Comparison of ENCODE assay signal across 18 cellular contexts in the genomic region with DNA sequence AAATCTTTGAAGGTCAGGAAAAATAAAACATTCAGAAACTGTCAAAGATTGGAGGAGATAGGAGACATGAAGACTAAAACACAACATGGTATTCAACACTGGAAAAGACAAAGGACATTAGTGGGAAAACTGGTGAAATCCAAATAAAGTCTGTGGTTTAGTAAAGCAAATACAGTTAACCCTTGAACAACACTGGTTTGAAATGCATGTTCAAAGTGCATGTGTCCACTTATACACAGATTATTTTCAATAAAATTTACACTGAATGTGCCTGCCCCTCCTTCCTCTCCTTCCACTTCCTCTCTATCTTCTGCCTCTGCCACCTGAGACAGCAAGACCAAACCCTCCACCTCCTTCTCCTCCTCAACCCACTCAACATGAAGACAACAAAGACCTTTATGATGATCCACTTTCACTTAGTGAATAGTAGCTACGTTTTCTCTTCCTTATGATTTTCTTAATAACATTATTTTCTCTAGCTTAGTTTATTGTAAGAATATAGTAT. TPM values are rescaled to one million over a fixed set of nuclear protein-coding genes. Genes with fewer than 3 reads are reported as not detected.
DNase-seq lines count a peak whose midpoint lies in the region; ATAC-seq, FAIRE-seq and TF ChIP-seq lines count a peak whose summit lies in the region.
"Had no signal": no experiment of that assay in that cellular context is flagged by ENCODE, and none has a peak within 500 bp of the region (broad histone marks: within the 10 kb centered on the region; RNA-seq: fewer than 3 reads in every experiment).

No MANE protein-coding gene starts in this region.

- no peak overlapping the region for H3K27ac ChIP-seq in K562 (ENCODE audit: extremely low read depth, low read depth, low read length)

- POLR2A ChIA-PET in activated CD8-positive, alpha-beta T cell treated with anti-CD3 and anti-CD28 coated beads for 36 hours (lab: Charles Lee), result no interaction called here
- POLR2A ChIA-PET in activated CD8-positive, alpha-beta T cell treated with anti-CD3 and anti-CD28 coated beads, Interleukin-2, amount 10 ng/mL, durations not matched to agents 7 days and 5 days (lab: Charles Lee), result no interaction called here
- POLR2A ChIA-PET in K562 (lab: Yijun Ruan, JAX), result interaction anchor here (0.6 to 2.8 kb wide), 3 partner anchors 9 to 1286 kb away, joined by 3 to 14 read pairs (median 3); no protein-coding TSS in a partner anchor

- peak overlapping the region; percentile 20 for H3K4me3 ChIP-seq in Loucy (ENCODE audit: low read length, poor library complexity, severe bottlenecking)
- H3K4me3 ChIP-seq in K562, result no peak overlapping the region
- H3K4me3 ChIP-seq: GM23338 had no signal

- H3K9me3 ChIP-seq in Loucy (ENCODE audit: insufficient read depth, low read depth, low read length) (no peaks in the 10 kb centered on the region), K562 (replicated peaks; ENCODE audit: control insufficient read depth, insufficient read depth, low read depth, low read length) (no peaks in the 10 kb centered on the region)
- H3K9me3 ChIP-seq: BE2C had no signal

- ATAC-seq in activated CD8-positive, alpha-beta T cell treated with anti-CD3 and anti-CD28 coated beads for 36 hours, result peak; percentile 53
- ATAC-seq in activated CD8-positive, alpha-beta T cell treated with anti-CD3 and anti-CD28 coated beads, Interleukin-2, amount 10 ng/mL, durations not matched to agents 7 days and 5 days, result no peak
- ATAC-seq in K562, result no peak
- no peak for ATAC-seq in GM21515 (IDR thresholded peaks at IDR 0.05; ENCODE audit: unreplicated experiment)
- ATAC-seq: GM23338 had no signal

- H2AFZ ChIP-seq in Loucy (ENCODE audit: low read length) (no peak overlapping the region), K562 (ENCODE audit: low read depth, low read length) (no peak overlapping the region)
- H2AFZ ChIP-seq: GM23338 had no signal

- H4K20me1 ChIP-seq in Loucy (ENCODE audit: insufficient read depth, low read length, poor library complexity, severe bottlenecking) (peaks cover 69% of the 10 kb centered on the region), K562 (replicated peaks; ENCODE audit: control insufficient read depth, insufficient read depth, low read length) (peaks cover 6% of the 10 kb centered on the region)

- in situ Hi-C loops in K562 (cut with MboI), result no loop called here

- FAIRE-seq in GM12891 (lab: Jason Lieb, UNC) (no peak), K562 (lab: Jason Lieb, UNC) (no peak)

- 57% methylated on average over 1 of the region's 1 CpG for WGBS in K562 (ENCODE audit: insufficient coverage, low coverage, missing lambda C conversion rate)

- no TSS peak for BruUV-seq in K562 (replicated peaks; lab: Mats Ljungman, UMichigan)

- H3K9ac ChIP-seq in Loucy (ENCODE audit: low read depth, low read length, poor library complexity, severe bottlenecking), result no peak overlapping the region
- H3K9ac ChIP-seq in K562 (ENCODE audit: insufficient read depth in 1 of 2, low read depth in 2 of 2, low read length in 2 of 2), result no peak overlapping the region

- H3F3A ChIP-seq in Loucy (ENCODE audit: low read depth), result no peaks in the 10 kb centered on the region

- no peak for DNase-seq in activated CD8-positive, alpha-beta T cell treated with anti-CD3 and anti-CD28 coated beads for 36 hours
- no peak for DNase-seq in activated CD8-positive, alpha-beta T cell treated with anti-CD3 and anti-CD28 coated beads, Interleukin-2, amount 10 ng/mL, durations not matched to agents 7 days and 5 days
- DNase-seq in GM12891 (ENCODE audit: insufficient read length, low spot score), result no peak
- no peak for DNase-seq in K562 (ENCODE audit: extremely low read depth in 1 of 4, low spot score in 3 of 4)
- no peak for DNase-seq in T1000 (lab: John Stamatoyannopoulos, UW)
- DNase-seq: BE2C, COR-L47, DMS79, MM.1S, NCI-H1105 treated with DMSO at 0.1 percent for 48 hours, NCI-H1694, NCI-H2081, NCI-H2171, NCI-H524 treated with DMSO at 0.1 percent for 48 hours, Right ventricle myocardium superior had no signal

- H3K4me1 Mint-ChIP-seq in activated CD8-positive, alpha-beta T cell treated with anti-CD3 and anti-CD28 coated beads for 36 hours (ENCODE audit: low read depth), result peaks cover 31% of the 10 kb centered on the region
- H3K4me1 Mint-ChIP-seq in activated CD8-positive, alpha-beta T cell treated with anti-CD3 and anti-CD28 coated beads, Interleukin-2, amount 10 ng/mL, durations not matched to agents 7 days and 5 days (ENCODE audit: low read depth), result peaks cover 7% of the 10 kb centered on the region

- peaks cover 19% of the 10 kb centered on the region for H3K36me3 Mint-ChIP-seq in activated CD8-positive, alpha-beta T cell treated with anti-CD3 and anti-CD28 coated beads for 36 hours (ENCODE audit: low read depth)
- peaks cover 17% of the 10 kb centered on the region for H3K36me3 Mint-ChIP-seq in activated CD8-positive, alpha-beta T cell treated with anti-CD3 and anti-CD28 coated beads, Interleukin-2, amount 10 ng/mL, durations not matched to agents 7 days and 5 days (ENCODE audit: low read depth)

- H3K27ac Mint-ChIP-seq in activated CD8-positive, alpha-beta T cell treated with anti-CD3 and anti-CD28 coated beads for 36 hours, result no peak overlapping the region
- no peak overlapping the region for H3K27ac Mint-ChIP-seq in activated CD8-positive, alpha-beta T cell treated with anti-CD3 and anti-CD28 coated beads, Interleukin-2, amount 10 ng/mL, durations not matched to agents 7 days and 5 days

- intact Hi-C loops in activated CD8-positive, alpha-beta T cell treated with anti-CD3 and anti-CD28 coated beads for 36 hours (cut with micrococcal nuclease), result no loop called here
- intact Hi-C loops in K562 (cut with micrococcal nuclease), result no loop called here

- H3K4me3 Mint-ChIP-seq in activated CD8-positive, alpha-beta T cell treated with anti-CD3 and anti-CD28 coated beads for 36 hours, result no peak overlapping the region
- no peak overlapping the region for H3K4me3 Mint-ChIP-seq in activated CD8-positive, alpha-beta T cell treated with anti-CD3 and anti-CD28 coated beads, Interleukin-2, amount 10 ng/mL, durations not matched to agents 7 days and 5 days
- H3K4me3 Mint-ChIP-seq: GM23338 had no signal

- peaks cover 6% of the 10 kb centered on the region; the same call in 1 of the 2 replicates for H3K36me3 ChIP-seq in Loucy (ENCODE audit: insufficient read depth, low read length)
- peaks cover 36% of the 10 kb centered on the region; the same call in 2 of the 3 replicates for H3K36me3 ChIP-seq in K562 (ENCODE audit: control insufficient read depth, insufficient read depth, low read length)
- H3K36me3 ChIP-seq: BE2C had no signal

- no peak for TF ChIP-seq CTCF in activated CD8-positive, alpha-beta T cell treated with anti-CD3 and anti-CD28 coated beads for 36 hours (IDR thresholded peaks at IDR 0.05)
- TF ChIP-seq CTCF in Loucy (conservative IDR thresholded peaks at IDR 0.05; ENCODE audit: low read length), result no peak
- no peak for TF ChIP-seq CTCF in K562 (IDR thresholded peaks at IDR 0.05 in 2 of 3, conservative IDR thresholded peaks at IDR 0.05 in 1 of 3; ENCODE audit: insufficient read depth in 2 of 3, low read depth in 1 of 3, low read length in 3 of 3)

- no peaks in the 10 kb centered on the region for H3K9me2 ChIP-seq in Loucy (replicated peaks; ENCODE audit: low read depth, low read length)

- peaks cover 92% of the 10 kb centered on the region for H3K79me2 ChIP-seq in Loucy (ENCODE audit: insufficient read depth, low read length)
- peaks cover 99% of the 10 kb centered on the region for H3K79me2 ChIP-seq in K562 (ENCODE audit: control insufficient read depth, insufficient read depth, low read length)

- no peak for TF ChIP-seq RAD21 in K562 (CRISPR knock-in tag; conservative IDR thresholded peaks at IDR 0.05 in 1 of 2, IDR thresholded peaks at IDR 0.05 in 1 of 2)

- H3K27me3 ChIP-seq in Loucy (ENCODE audit: insufficient read depth, low read length, poor library complexity, severe bottlenecking) (no peaks in the 10 kb centered on the region), K562 (ENCODE audit: control insufficient read depth in 2 of 2, insufficient read depth in 2 of 2, low read length in 2 of 2) (no peaks in the 10 kb centered on the region)
- H3K27me3 ChIP-seq: BE2C had no signal

- TF ChIP-seq EP300 in K562 (IDR thresholded peaks at IDR 0.05; ENCODE audit: low read length), result no peak

- no peak for TF ChIP-seq POLR2A in GM12891 (IDR thresholded peaks at IDR 0.05; ENCODE audit: low read depth, low read length)
- TF ChIP-seq POLR2A in K562 (conservative IDR thresholded peaks at IDR 0.05), result no peak

- H3K9me3 Mint-ChIP-seq in activated CD8-positive, alpha-beta T cell treated with anti-CD3 and anti-CD28 coated beads for 36 hours, result no peaks in the 10 kb centered on the region
- H3K9me3 Mint-ChIP-seq in activated CD8-positive, alpha-beta T cell treated with anti-CD3 and anti-CD28 coated beads, Interleukin-2, amount 10 ng/mL, durations not matched to agents 7 days and 5 days (ENCODE audit: insufficient read depth), result no peaks in the 10 kb centered on the region
- H3K9me3 Mint-ChIP-seq: GM23338 had no signal

- H3K4me2 ChIP-seq in Loucy (ENCODE audit: low read depth, low read length, poor library complexity, severe bottlenecking) (peak overlapping the region; percentile 58), K562 (ENCODE audit: insufficient read depth, low read length) (no peak overlapping the region)
- H3K4me2 ChIP-seq: GM23338 had no signal

- no peaks in the 10 kb centered on the region for H3K9me1 ChIP-seq in K562 (ENCODE audit: control insufficient read depth, insufficient read depth, low read length)

- peaks cover 24% of the 10 kb centered on the region for H3K4me1 ChIP-seq in Loucy (ENCODE audit: insufficient read depth, low read length, poor library complexity, severe bottlenecking)
- H3K4me1 ChIP-seq in K562 (replicated peaks in 1 of 2; ENCODE audit: control insufficient read depth in 2 of 2, insufficient read depth in 2 of 2, low read length in 2 of 2), result peaks cover 0 to 6% of the 10 kb centered on the region in 2 experiments; a peak in 2 of 5 replicates
- H3K4me1 ChIP-seq: BE2C had no signal

- CTCF ChIA-PET in activated CD8-positive, alpha-beta T cell treated with anti-CD3 and anti-CD28 coated beads for 36 hours (lab: Charles Lee), result interaction anchor here (0.9 to 2.0 kb wide), 2 partner anchors 13 to 831 kb away, joined by 3 to 5 read pairs; no protein-coding TSS in a partner anchor
- CTCF ChIA-PET in activated CD8-positive, alpha-beta T cell treated with anti-CD3 and anti-CD28 coated beads, Interleukin-2, amount 10 ng/mL, durations not matched to agents 7 days and 5 days (lab: Charles Lee), result interaction anchor here (0.5 to 1.2 kb wide), 2 partner anchors 13 to 287 kb away, joined by 3 read pairs; no protein-coding TSS in a partner anchor
- CTCF ChIA-PET in K562 (lab: Yijun Ruan, JAX; ENCODE audit: low intra/inter-chr PET ratio), result no interaction called here

- H3K27me3 Mint-ChIP-seq in activated CD8-positive, alpha-beta T cell treated with anti-CD3 and anti-CD28 coated beads for 36 hours, result no peaks in the 10 kb centered on the region
- no peaks in the 10 kb centered on the region for H3K27me3 Mint-ChIP-seq in activated CD8-positive, alpha-beta T cell treated with anti-CD3 and anti-CD28 coated beads, Interleukin-2, amount 10 ng/mL, durations not matched to agents 7 days and 5 days (ENCODE audit: low read depth)

RNA-seq across cellular contexts. Expression of gene OLA1, which starts 14.5 kb away (rescaled TPM):
- total RNA-seq in activated CD8-positive, alpha-beta T cell treated with anti-CD3 and anti-CD28 coated beads for 36 hours, result 100 to 1,000 TPM; 128 to 137 TPM
- 10 to 100 TPM; 71.6 to 73.1 TPM for total RNA-seq in activated CD8-positive, alpha-beta T cell treated with anti-CD3 and anti-CD28 coated beads, Interleukin-2, amount 10 ng/mL, durations not matched to agents 7 days and 5 days
- 154 TPM for polyA plus RNA-seq in GM12891 (2012; ENCODE audit: low read depth, missing spikeins)
- 45.3 and 93.0 TPM in 2 replicates for total RNA-seq in K562 (2011; cell fraction: chromatin; rRNA removed; ENCODE audit: low replicate concordance)
- total RNA-seq in K562 (2011; cell fraction: nucleolus; rRNA removed), result 23.7 and 26.2 TPM in 2 replicates
- 50.8 and 59.4 TPM in 2 replicates for total RNA-seq in K562 (2011; cell fraction: nucleoplasm; rRNA removed)
- total RNA-seq in K562 (2014; rRNA removed), result 196 and 225 TPM in 2 replicates
- total RNA-seq in K562 (2014; rRNA removed; fragmentation: Illumina TruSeq; extraction: Trizol), result 264 and 282 TPM in 2 replicates
- 205 and 225 TPM in 2 replicates for total RNA-seq in K562 (2015; rRNA removed; fragmentation: Illumina TruSeq; extraction: Trizol)
- total RNA-seq in K562 (2021), result 207 and 216 TPM in 2 replicates
- 272 and 334 TPM in 2 replicates for polyA plus RNA-seq in K562 (2011; rRNA removed)
- 27.0 and 94.9 TPM in 2 replicates for polyA plus RNA-seq in K562 (2011; cell fraction: cytosol; rRNA removed)
- polyA plus RNA-seq in K562 (2011; cell fraction: nucleus; rRNA removed), result 31.0 and 71.1 TPM in 2 replicates
- 242 and 284 TPM in 2 replicates for polyA plus RNA-seq in K562 (2012)
- 293 and 353 TPM in 2 replicates for polyA plus RNA-seq in K562 (2014; fragmentation: Illumina TruSeq; extraction: Trizol)
- polyA plus RNA-seq in K562 (2014; fragmentation: Nextera tagmentation; extraction: Ambion mirVana), result 100 to 1,000 TPM; 208 to 222 TPM
- 270 and 272 TPM in 2 replicates for polyA plus RNA-seq in K562 (2014; rRNA removed)
- polyA minus RNA-seq in K562 (2011; rRNA and poly(A)+ RNA removed), result 313 and 366 TPM in 2 replicates
- polyA minus RNA-seq in K562 (2011; cell fraction: cytosol; rRNA and poly(A)+ RNA removed), result 79.3 and 86.3 TPM in 2 replicates
- polyA minus RNA-seq in K562 (2011; cell fraction: nucleus; rRNA and poly(A)+ RNA removed), result 38.4 and 88.7 TPM in 2 replicates
